In genomic region chr17:50547035-50547735, GRCh38 we compare ENCODE assay signal across 8 cellular contexts. TPM values are rescaled to one million over a fixed set of nuclear protein-coding genes. Genes with fewer than 3 reads are reported as not detected.
DNase-seq lines count a peak whose midpoint lies in the region; ATAC-seq and TF ChIP-seq lines count a peak whose summit lies in the region.

Gene SPATA20 (plus strand): TSS chr17:50547174. CDS start chr17:50547209, 35 bp downstream.

- H3K36me3 ChIP-seq in heart right ventricle (peaks cover 0 to 32% (median 0%) of the 10 kb centered on the region in 9 donors), upper lobe of right lung (no peaks in the 10 kb centered on the region)

- H3K4me3 ChIP-seq in heart right ventricle (peak within 1 kb of the TSS; percentile 43 to 74 (median 66)), upper lobe of right lung (peak within 1 kb of the TSS; percentile 63)

- CTCF ChIA-PET in GM10248 (lab: Yijun Ruan, JAX) (interaction anchor here (0.7 to 2.3 kb wide), 9 partner anchors 8 to 150 kb away, joined by 3 to 10 read pairs (median 3); partner anchors contain the start of genes CACNA1G and LRRC59), T-cell (lab: Charles Lee) (interaction anchor here (0.6 kb wide), 2 partner anchors 79 to 305 kb away, joined by 3 to 7 read pairs; no protein-coding TSS in a partner anchor)

- H3K27ac ChIP-seq in adipose tissue (ENCODE audit: low read depth, low read length): no peak within 1 kb of the TSS
- peak within 1 kb of the TSS; percentile 6 to 94 (median 82) for H3K27ac ChIP-seq in heart right ventricle
- H3K27ac ChIP-seq in upper lobe of right lung: peak within 1 kb of the TSS; percentile 78

- intact Hi-C loops in heart right ventricle (cut with DNase I) (loop anchor here in 9 of 10 donors (1.0 to 10.0 kb wide), 12 partner anchors 65 to 410 kb away; no protein-coding TSS in a partner anchor), upper lobe of right lung (cut with DNase I) (loop anchor here (10.0 kb wide), 2 partner anchors 138 to 298 kb away; no protein-coding TSS in a partner anchor)

- H3K4me1 Mint-ChIP-seq in HFFc6 (ENCODE audit: low read depth) (peaks cover 33% of the 10 kb centered on the region), T-cell (peaks cover 15 to 25% (median 16%) of the 10 kb centered on the region in 3 donors), progenitor cell of endocrine pancreas (ENCODE audit: low read depth) (peaks cover 25% of the 10 kb centered on the region)

- H3K4me3 Mint-ChIP-seq in HFFc6 (peak within 1 kb of the TSS; percentile 87), T-cell (peak within 1 kb of the TSS; percentile 67 to 77 (median 71)), progenitor cell of endocrine pancreas (ENCODE audit: low read depth) (peak within 1 kb of the TSS; percentile 71)

- H3K36me3 Mint-ChIP-seq in HFFc6 (ENCODE audit: low read depth): no peaks in the 10 kb centered on the region
- H3K36me3 Mint-ChIP-seq in T-cell: peaks cover 3% of the 10 kb centered on the region
- no peaks in the 10 kb centered on the region for H3K36me3 Mint-ChIP-seq in progenitor cell of endocrine pancreas (ENCODE audit: insufficient read depth)

- peak within 1 kb of the TSS; percentile 77 for H3K27ac Mint-ChIP-seq in HFFc6
- H3K27ac Mint-ChIP-seq in T-cell: peak within 1 kb of the TSS in 1 of 2 donors; percentile 52
- H3K27ac Mint-ChIP-seq in progenitor cell of endocrine pancreas: peak within 1 kb of the TSS; percentile 71

- no peaks in the 10 kb centered on the region for H3K9me3 ChIP-seq in heart right ventricle
- no peaks in the 10 kb centered on the region for H3K9me3 ChIP-seq in upper lobe of right lung

- POLR2A ChIA-PET in GM10248 (lab: Yijun Ruan, JAX) (no interaction called here), T-cell (lab: Charles Lee) (interaction anchor here in 1 of 2 donors (0.6 kb wide), 1 partner anchor 15 kb away, joined by 6 read pairs; no protein-coding TSS in a partner anchor)

- DNase-seq in GM10248 (ENCODE audit: extremely low spot score) (peak; percentile 92), HFFc6 (peak; percentile 85), NCI-H1092 treated with DMSO at 0.1 percent for 48 hours (lab: John Stamatoyannopoulos, UW) (peak; percentile 80), T-cell (peak; percentile 60 to 85 (median 79)), heart right ventricle (peak; percentile 89 to 93), progenitor cell of endocrine pancreas (ENCODE audit: low spot score, unreplicated experiment) (peak; percentile 86), upper lobe of right lung (peak; percentile 96)

- TF ChIP-seq CTCF in GM10248 (IDR thresholded peaks at IDR 0.05; ENCODE audit: control extremely low read depth, extremely low read depth, low read depth, missing control alignments) (peak; percentile 98), HFFc6 (IDR thresholded peaks at IDR 0.05) (peak; percentile 98), heart right ventricle (IDR thresholded peaks at IDR 0.05) (peak; percentile 95 to 100 (median 98)), progenitor cell of endocrine pancreas (IDR thresholded peaks at IDR 0.05; ENCODE audit: unreplicated experiment) (peak; percentile 97), upper lobe of right lung (IDR thresholded peaks at IDR 0.05) (peak; percentile 98)

- H3K4me1 ChIP-seq in heart right ventricle (peaks cover 0 to 37% (median 21%) of the 10 kb centered on the region in 9 donors), upper lobe of right lung (peaks cover 12% of the 10 kb centered on the region)

- no peaks in the 10 kb centered on the region for H3K27me3 ChIP-seq in heart right ventricle
- H3K27me3 ChIP-seq in upper lobe of right lung: no peaks in the 10 kb centered on the region

- H3K27me3 Mint-ChIP-seq in HFFc6 (ENCODE audit: insufficient read depth) (peaks cover 4% of the 10 kb centered on the region), T-cell (peaks cover 7 to 14% of the 10 kb centered on the region in 2 donors), progenitor cell of endocrine pancreas (no peaks in the 10 kb centered on the region)

- H3K9me3 Mint-ChIP-seq in HFFc6 (no peaks in the 10 kb centered on the region), T-cell (no peaks in the 10 kb centered on the region), progenitor cell of endocrine pancreas (ENCODE audit: low read depth) (no peaks in the 10 kb centered on the region)

- WGBS in adipose tissue, 3 donors: 2% methylated on average over 34 to 42 of the region's 42 CpGs
- 2 to 3% methylated on average over 38 to 42 of the region's 42 CpGs for WGBS in heart right ventricle, 2 donors

- peak; percentile 79 to 87 (median 84) for ATAC-seq in T-cell (replicated peaks in 1 of 4)
- peak; percentile 85 to 93 (median 88) for ATAC-seq in heart right ventricle
- ATAC-seq in upper lobe of right lung: peak; percentile 87

RNA-seq across cellular contexts. Expression of gene SPATA20, which starts in this region (rescaled TPM):
- total RNA-seq in HFFc6 (2021; fragmentation: NEBNext Ultra II Directional; extraction: Animal tissue kit (Norgen Biotek cat#: 25700)): 10 to 100 TPM; 53.4 to 71.2 (median 62.6) TPM
- total RNA-seq in T-cell (10 to 100 TPM in 4 of 5 donors, 1 to 10 TPM in 1; 8.9 to 25.7 (median 20.3) TPM), heart right ventricle (10 to 100 TPM; 18.5 to 80.6 (median 63.3) TPM), progenitor cell of endocrine pancreas (84.1 and 90.3 TPM in 2 replicates), upper lobe of right lung (31.6 TPM)
- polyA plus RNA-seq in adipose tissue (10 to 100 TPM; 15.8 to 32.7 (median 21.8) TPM), heart right ventricle (10 to 100 TPM; 12.6 to 88.4 TPM)
